In the genomic region with DNA sequence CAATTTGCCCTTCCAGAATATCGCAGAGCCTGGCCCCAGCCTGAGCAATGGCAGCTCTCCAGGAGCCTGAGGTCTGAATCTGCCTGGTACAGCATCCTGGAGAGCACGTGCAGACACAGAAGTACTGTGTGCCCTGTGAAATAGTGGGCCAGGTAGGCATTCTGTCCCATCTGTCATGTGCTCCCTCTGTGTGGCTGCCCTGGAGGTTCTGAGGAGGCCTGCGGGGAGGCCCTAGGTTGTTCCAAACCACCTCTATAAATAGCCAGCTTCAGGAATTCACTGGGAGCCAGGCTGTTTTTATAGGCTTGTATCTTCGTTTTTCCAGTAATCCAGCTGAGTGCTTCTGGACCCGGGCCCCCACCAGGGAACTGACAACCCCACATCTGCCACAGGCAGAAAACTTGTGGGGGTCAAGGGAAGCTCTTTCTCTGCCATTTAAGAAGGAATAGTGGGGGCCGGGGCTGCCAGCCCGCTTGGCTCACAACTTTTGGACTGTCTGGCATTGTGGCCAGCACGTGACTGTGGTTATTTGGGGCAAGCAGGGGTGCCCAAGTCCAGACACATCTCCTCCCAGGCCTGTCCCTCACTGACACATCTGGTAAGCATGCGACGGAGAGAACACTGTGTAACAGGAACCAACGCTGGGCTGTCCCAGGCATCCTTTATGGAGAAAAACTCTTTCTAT, we compare ENCODE assay signal across 9 cellular contexts.
DNase-seq lines count a peak whose midpoint lies in the region; ATAC-seq and TF ChIP-seq lines count a peak whose summit lies in the region.
"Had no signal": no experiment of that assay in that cellular context is flagged by ENCODE, and none has a peak within 500 bp of the region (broad histone marks: within the 10 kb centered on the region; RNA-seq: fewer than 3 reads in every experiment).

No MANE protein-coding gene starts in this region.

- peaks cover 28% of the 10 kb centered on the region for H3K4me1 Mint-ChIP-seq in osteocyte (ENCODE audit: unreplicated experiment)
- no peaks in the 10 kb centered on the region for H3K4me1 Mint-ChIP-seq in activated CD4-positive, alpha-beta T cell treated with anti-CD3 and anti-CD28 coated beads, Interleukin-2, amount 10 ng/mL, durations not matched to agents 7 days and 5 days
- no peaks in the 10 kb centered on the region for H3K4me1 Mint-ChIP-seq in activated T-cell treated with anti-CD3 and anti-CD28 coated beads, Interleukin-2, amount 50 U/mL, for 72 hours (ENCODE audit: low read depth)

- POLR2A ChIA-PET in AG04449 (lab: Yijun Ruan, JAX), result interaction anchor here (1.3 kb wide), 1 partner anchor 356 kb away, joined by 4 read pairs; a partner anchor contains a TSS
- POLR2A ChIA-PET in SK-N-SH (lab: Yijun Ruan, JAX), result no interaction called here
- POLR2A ChIA-PET in activated CD4-positive, alpha-beta T cell treated with anti-CD3 and anti-CD28 coated beads, Interleukin-2, amount 10 ng/mL, durations not matched to agents 7 days and 5 days (lab: Charles Lee), result no interaction called here

- H3K9me3 ChIP-seq in SK-N-SH, result no peaks in the 10 kb centered on the region

- peaks cover 7% of the 10 kb centered on the region for H3K27me3 Mint-ChIP-seq in osteocyte (ENCODE audit: unreplicated experiment)
- H3K27me3 Mint-ChIP-seq in activated CD4-positive, alpha-beta T cell treated with anti-CD3 and anti-CD28 coated beads, Interleukin-2, amount 10 ng/mL, durations not matched to agents 7 days and 5 days, result peaks cover 11% of the 10 kb centered on the region
- no peaks in the 10 kb centered on the region for H3K27me3 Mint-ChIP-seq in activated T-cell treated with anti-CD3 and anti-CD28 coated beads, Interleukin-2, amount 50 U/mL, for 72 hours (ENCODE audit: low read depth)

- peak overlapping the region; percentile 93 for H3K27ac Mint-ChIP-seq in osteocyte (ENCODE audit: unreplicated experiment)
- H3K27ac Mint-ChIP-seq in activated CD4-positive, alpha-beta T cell treated with anti-CD3 and anti-CD28 coated beads, Interleukin-2, amount 10 ng/mL, durations not matched to agents 7 days and 5 days, result no peak overlapping the region
- no peak overlapping the region for H3K27ac Mint-ChIP-seq in activated T-cell treated with anti-CD3 and anti-CD28 coated beads, Interleukin-2, amount 50 U/mL, for 72 hours

- no peak overlapping the region; a peak in 1 of 4 replicates for H3K27ac ChIP-seq in SK-N-SH (ENCODE audit: low read depth in 2 of 2, low read length in 1 of 2)

- H3K4me3 ChIP-seq in AG04449 (ENCODE audit: low read depth, low read length) (no peak overlapping the region), SK-N-SH (ENCODE audit: low read depth in 2 of 2, low read length in 1 of 2) (no peak overlapping the region), fibroblast of pulmonary artery (replicated peaks; ENCODE audit: low read depth, low read length) (no peak overlapping the region)

- peaks cover 11% of the 10 kb centered on the region for H3K27me3 ChIP-seq in SK-N-SH (ENCODE audit: insufficient read depth)

- no peaks in the 10 kb centered on the region for H3K36me3 ChIP-seq in SK-N-SH (replicated peaks in 1 of 2; ENCODE audit: control insufficient read depth in 1 of 2, insufficient read depth in 2 of 2, low read length in 1 of 2)

- H3K4me3 Mint-ChIP-seq in osteocyte (ENCODE audit: unreplicated experiment), result peak overlapping the region; percentile 10
- H3K4me3 Mint-ChIP-seq in activated CD4-positive, alpha-beta T cell treated with anti-CD3 and anti-CD28 coated beads, Interleukin-2, amount 10 ng/mL, durations not matched to agents 7 days and 5 days, result no peak overlapping the region
- H3K4me3 Mint-ChIP-seq in activated T-cell treated with anti-CD3 and anti-CD28 coated beads, Interleukin-2, amount 50 U/mL, for 72 hours, result no peak overlapping the region

- no peaks in the 10 kb centered on the region for H4K20me1 ChIP-seq in SK-N-SH (ENCODE audit: insufficient read depth)

- CTCF ChIA-PET in AG04449 (lab: Yijun Ruan, JAX), result no interaction called here
- CTCF ChIA-PET in SK-N-SH (lab: Yijun Ruan, JAX), result interaction anchor here (0.8 to 2.0 kb wide), 4 partner anchors 12 to 84 kb away, joined by 3 to 5 read pairs (median 4); no protein-coding TSS in a partner anchor
- CTCF ChIA-PET in activated CD4-positive, alpha-beta T cell treated with anti-CD3 and anti-CD28 coated beads, Interleukin-2, amount 10 ng/mL, durations not matched to agents 7 days and 5 days (lab: Charles Lee), result interaction anchor here (0.6 to 1.1 kb wide), 2 partner anchors 26 to 59 kb away, joined by 3 to 4 read pairs; no protein-coding TSS in a partner anchor

- H3K4me1 ChIP-seq in SK-N-SH (ENCODE audit: control insufficient read depth in 1 of 2, insufficient read depth in 2 of 2, low read depth in 1 of 2, low read length in 1 of 2), result peaks cover 0 to 32% of the 10 kb centered on the region in 2 experiments; a peak in 1 of 4 replicates

- no peaks in the 10 kb centered on the region for H3K9me2 ChIP-seq in SK-N-SH

- no peak overlapping the region for H3K4me2 ChIP-seq in SK-N-SH

- no peak for TF ChIP-seq CTCF in AG04449 (IDR thresholded peaks at IDR 0.05; ENCODE audit: insufficient read depth, low read length, missing control alignments)
- TF ChIP-seq CTCF in SK-N-SH (IDR thresholded peaks at IDR 0.05), result no peak
- no peak for TF ChIP-seq CTCF in fibroblast of pulmonary artery (IDR thresholded peaks at IDR 0.05; ENCODE audit: low read length, missing control alignments)
- no peak for TF ChIP-seq CTCF in osteocyte (IDR thresholded peaks at IDR 0.05)

- H3F3A ChIP-seq in SK-N-SH (replicated peaks; ENCODE audit: insufficient read depth), result no peaks in the 10 kb centered on the region

- no peak for TF ChIP-seq RAD21 in SK-N-SH (IDR thresholded peaks at IDR 0.05; ENCODE audit: low read length)

- WGBS in SK-N-SH (ENCODE audit: low lambda C conversion rate), result 62% methylated on average over 11 of the region's 11 CpGs

- DNase-seq in AG04449 (ENCODE audit: low read depth, low spot score) (peak; percentile 26), SK-N-SH (peak; percentile 59), fibroblast of pulmonary artery (ENCODE audit: low read depth) (peak; percentile 36), osteocyte (ENCODE audit: extremely low spot score, unreplicated experiment) (peak; percentile 88), NCI-H1048 (lab: John Stamatoyannopoulos, UW) (no peak)
- DNase-seq in activated CD4-positive, alpha-beta T cell treated with anti-CD3 and anti-CD28 coated beads, Interleukin-2, amount 10 ng/mL, durations not matched to agents 7 days and 5 days, result no peak
- no peak for DNase-seq in activated T-cell treated with anti-CD3 and anti-CD28 coated beads, Interleukin-2, amount 50 U/mL, for 72 hours
- DNase-seq: NCI-H2029 treated with DMSO at 0.1 percent for 48 hours had no signal

- no peaks in the 10 kb centered on the region for H3K36me3 Mint-ChIP-seq in osteocyte (ENCODE audit: unreplicated experiment)
- no peaks in the 10 kb centered on the region for H3K36me3 Mint-ChIP-seq in activated CD4-positive, alpha-beta T cell treated with anti-CD3 and anti-CD28 coated beads, Interleukin-2, amount 10 ng/mL, durations not matched to agents 7 days and 5 days (ENCODE audit: low read depth)
- H3K36me3 Mint-ChIP-seq in activated T-cell treated with anti-CD3 and anti-CD28 coated beads, Interleukin-2, amount 50 U/mL, for 72 hours (ENCODE audit: insufficient read depth in 2 of 2), result no peaks in the 10 kb centered on the region

- H3K9ac ChIP-seq in SK-N-SH, result no peak overlapping the region

- no peak overlapping the region for H2AFZ ChIP-seq in SK-N-SH (ENCODE audit: low read depth)

- no peaks in the 10 kb centered on the region for H3K9me3 Mint-ChIP-seq in osteocyte (ENCODE audit: unreplicated experiment)
- H3K9me3 Mint-ChIP-seq in activated CD4-positive, alpha-beta T cell treated with anti-CD3 and anti-CD28 coated beads, Interleukin-2, amount 10 ng/mL, durations not matched to agents 7 days and 5 days, result no peaks in the 10 kb centered on the region
- H3K9me3 Mint-ChIP-seq in activated T-cell treated with anti-CD3 and anti-CD28 coated beads, Interleukin-2, amount 50 U/mL, for 72 hours, result no peaks in the 10 kb centered on the region

- no peak for ATAC-seq in HG03432 (IDR thresholded peaks at IDR 0.05; ENCODE audit: unreplicated experiment)
- ATAC-seq in activated T-cell treated with anti-CD3 and anti-CD28 coated beads, Interleukin-2, amount 50 U/mL, for 72 hours (replicated peaks in 1 of 2), result no peak

- TF ChIP-seq EP300 in SK-N-SH (IDR thresholded peaks at IDR 0.05; ENCODE audit: borderline replicate concordance in 1 of 2, low read depth in 1 of 2, low read length in 1 of 2), result no peak

- no peaks in the 10 kb centered on the region for H3K79me2 ChIP-seq in SK-N-SH (ENCODE audit: insufficient read depth)

TF ChIP-seq in SK-N-SH, 30 proteins besides CTCF, POLR2A, EP300 and RAD21 (continues in another document):
- no peak; the same call in 1 of the 2 replicates for TF ChIP-seq MXI1 (IDR thresholded peaks at IDR 0.05; ENCODE audit: low read depth, low read length)
- no peak for TF ChIP-seq EZH2phosphoT487 (IDR thresholded peaks at IDR 0.05; ENCODE audit: borderline replicate concordance, low read depth)
- TF ChIP-seq RFX5 (IDR thresholded peaks at IDR 0.05; ENCODE audit: low read length), result no peak
- no peak for TF ChIP-seq RXRA (IDR thresholded peaks at IDR 0.05; ENCODE audit: borderline replicate concordance, low read depth)
- TF ChIP-seq GABPA (IDR thresholded peaks at IDR 0.05; ENCODE audit: low read depth), result no peak
- no peak for TF ChIP-seq JUND (IDR thresholded peaks at IDR 0.05)
- TF ChIP-seq NFIC (IDR thresholded peaks at IDR 0.05; ENCODE audit: borderline replicate concordance), result no peak
- TF ChIP-seq GATA2 (CRISPR knock-in tag; IDR thresholded peaks at IDR 0.05), result no peak
- no peak for TF ChIP-seq POLR2AphosphoS5 (IDR thresholded peaks at IDR 0.05; ENCODE audit: low read depth, low read length)
- TF ChIP-seq, protein P1, sequence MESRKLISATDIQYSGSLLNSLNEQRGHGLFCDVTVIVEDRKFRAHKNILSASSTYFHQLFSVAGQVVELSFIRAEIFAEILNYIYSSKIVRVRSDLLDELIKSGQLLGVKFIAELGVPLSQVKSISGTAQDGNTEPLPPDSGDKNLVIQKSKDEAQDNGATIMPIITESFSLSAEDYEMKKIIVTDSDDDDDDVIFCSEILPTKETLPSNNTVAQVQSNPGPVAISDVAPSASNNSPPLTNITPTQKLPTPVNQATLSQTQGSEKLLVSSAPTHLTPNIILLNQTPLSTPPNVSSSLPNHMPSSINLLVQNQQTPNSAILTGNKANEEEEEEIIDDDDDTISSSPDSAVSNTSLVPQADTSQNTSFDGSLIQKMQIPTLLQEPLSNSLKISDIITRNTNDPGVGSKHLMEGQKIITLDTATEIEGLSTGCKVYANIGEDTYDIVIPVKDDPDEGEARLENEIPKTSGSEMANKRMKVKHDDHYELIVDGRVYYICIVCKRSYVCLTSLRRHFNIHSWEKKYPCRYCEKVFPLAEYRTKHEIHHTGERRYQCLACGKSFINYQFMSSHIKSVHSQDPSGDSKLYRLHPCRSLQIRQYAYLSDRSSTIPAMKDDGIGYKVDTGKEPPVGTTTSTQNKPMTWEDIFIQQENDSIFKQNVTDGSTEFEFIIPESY (IDR thresholded peaks at IDR 0.05; ENCODE audit: borderline replicate concordance, low read depth), result no peak
- no peak for TF ChIP-seq ELF1 (IDR thresholded peaks at IDR 0.05)

Comparison
In these comparisons a context has a peak if more than half of its experiments do, and no peak if none do; other contexts are left out.
1. DNase-seq: peak in AG04449 (single experiment), SK-N-SH (single experiment), fibroblast of pulmonary artery (single experiment) and osteocyte (single experiment); none in NCI-H1048 (single experiment), activated CD4-positive, alpha-beta T cell treated with anti-CD3 and anti-CD28 coated beads, Interleukin-2, amount 10 ng/mL, durations not matched to agents 7 days and 5 days (single experiment) and activated T-cell treated with anti-CD3 and anti-CD28 coated beads, Interleukin-2, amount 50 U/mL, for 72 hours (0 of 2).